8 cellular contexts compared by ENCODE assay signal in the genomic region with DNA sequence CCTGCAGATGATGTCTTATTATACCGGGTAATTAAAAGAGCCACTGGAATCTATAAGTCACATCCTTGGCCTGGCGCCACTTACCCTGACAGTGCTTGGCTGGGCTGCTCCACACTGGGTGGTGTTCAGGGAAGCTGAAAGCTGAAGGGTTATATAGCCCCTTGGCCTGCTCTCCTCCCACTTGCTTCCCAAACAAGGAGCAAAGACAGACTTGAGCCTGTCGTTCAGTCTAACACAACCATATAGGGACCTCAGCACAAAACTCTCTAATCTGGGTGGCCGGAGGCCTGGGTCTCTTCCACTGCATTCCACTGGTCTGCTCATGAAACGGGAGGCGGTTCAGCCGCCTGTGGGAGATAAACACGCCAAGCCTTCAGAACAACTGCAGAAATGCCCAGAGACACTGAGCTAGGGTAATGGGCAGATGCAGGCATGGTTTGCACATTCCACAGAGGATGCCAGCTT. TPM values are rescaled to one million over a fixed set of nuclear protein-coding genes. Genes with fewer than 3 reads are reported as not detected.
DNase-seq lines count a peak whose midpoint lies in the region; ATAC-seq and TF ChIP-seq lines count a peak whose summit lies in the region.
"Had no signal": no experiment of that assay in that cellular context is flagged by ENCODE, and none has a peak within 500 bp of the region (broad histone marks: within the 10 kb centered on the region; RNA-seq: fewer than 3 reads in every experiment).

A gene (minus strand): TSS at position 127 of the 465 bp plus-strand sequence. CDS start 3,843 bp downstream, outside the sequence.

- no peak within 1 kb of the TSS for H4K91ac ChIP-seq in mesenchymal stem cell (ENCODE audit: low read length)

- H3K27me3 ChIP-seq in OCI-LY3 (ENCODE audit: low read depth, low read length) (no peaks in the 10 kb centered on the region), ectodermal cell (ENCODE audit: control insufficient read depth, insufficient read depth, low read length, poor library complexity, severe bottlenecking) (no peaks in the 10 kb centered on the region), mesenchymal stem cell (ENCODE audit: control insufficient read depth in 1 of 2, insufficient read depth in 1 of 2, low read length in 2 of 2) (no peaks in the 10 kb centered on the region), tibial nerve (no peaks in the 10 kb centered on the region)

- peak within 1 kb of the TSS; percentile 67; the same call in 1 of the 2 replicates for H3K27ac ChIP-seq in OCI-LY3 (ENCODE audit: low read length)
- H3K27ac ChIP-seq in ectodermal cell (ENCODE audit: insufficient read depth, low read depth, low read length, poor library complexity, severe bottlenecking), result peak within 1 kb of the TSS; percentile 39
- peak within 1 kb of the TSS; percentile 80 for H3K27ac ChIP-seq in mesenchymal stem cell (ENCODE audit: low read length, poor library complexity, severe bottlenecking)
- H3K27ac ChIP-seq in tibial nerve, result peak within 1 kb of the TSS; percentile 68 to 94 (median 85)

- H3K4me2 ChIP-seq in OCI-LY3 (ENCODE audit: low read length), result peak within 1 kb of the TSS; percentile 64
- peak within 1 kb of the TSS; percentile 4 for H3K4me2 ChIP-seq in mesenchymal stem cell (ENCODE audit: low read length, poor library complexity, severe bottlenecking)

- H3K9ac ChIP-seq in OCI-LY3 (ENCODE audit: low read length), result peak within 1 kb of the TSS; percentile 32; the same call in 1 of the 2 replicates
- peak within 1 kb of the TSS; percentile 58 for H3K9ac ChIP-seq in mesenchymal stem cell (ENCODE audit: low read length)

- 0 out of 2 replicates have a peak within 1 kb of the TSS, but pooled peaks have one; percentile 44 for H2AFZ ChIP-seq in OCI-LY3 (ENCODE audit: low read depth, low read length)
- no peak within 1 kb of the TSS for H2AFZ ChIP-seq in mesenchymal stem cell (ENCODE audit: low read depth, low read length)

- H2BK120ac ChIP-seq in mesenchymal stem cell (ENCODE audit: low read depth, low read length), result peak within 1 kb of the TSS; percentile 69

- TF ChIP-seq EP300 in tibial nerve (IDR thresholded peaks at IDR 0.05), result peak in 1 of 2 donors; percentile 79

- TF ChIP-seq CTCF in OCI-LY3 (IDR thresholded peaks at IDR 0.05; ENCODE audit: low read depth, low read length), result no peak
- TF ChIP-seq CTCF in tibial nerve (IDR thresholded peaks at IDR 0.05), result no peak

- H2BK12ac ChIP-seq in mesenchymal stem cell (ENCODE audit: low read length in 2 of 2), result peak within 1 kb of the TSS; percentile 32 to 61

- H2AK5ac ChIP-seq in mesenchymal stem cell (ENCODE audit: low read length, severe bottlenecking), result no peak within 1 kb of the TSS

- H3K9me3 ChIP-seq in OCI-LY3 (ENCODE audit: insufficient read depth, low read length) (no peaks in the 10 kb centered on the region), ectodermal cell (ENCODE audit: control insufficient read depth, low read length) (no peaks in the 10 kb centered on the region), mesenchymal stem cell (ENCODE audit: control insufficient read depth, low read length) (no peaks in the 10 kb centered on the region), tibial nerve (no peaks in the 10 kb centered on the region)

- peak within 1 kb of the TSS in 1 of 2 experiments; percentile 25 for H3K18ac ChIP-seq in mesenchymal stem cell (ENCODE audit: low read depth in 1 of 2, low read length in 2 of 2)

- TF ChIP-seq POLR2A in tibial nerve (IDR thresholded peaks at IDR 0.05), result peak in 1 of 2 donors; percentile 17

- no peak within 1 kb of the TSS for H2BK15ac ChIP-seq in mesenchymal stem cell (ENCODE audit: low read depth, poor library complexity, severe bottlenecking)

- H3K4me3 ChIP-seq in OCI-LY3 (ENCODE audit: low read length), result peak within 1 kb of the TSS; percentile 43; the same call in 1 of the 2 replicates
- H3K4me3 ChIP-seq in ectodermal cell (ENCODE audit: insufficient read depth, low read depth, low read length), result peak within 1 kb of the TSS; percentile 11
- peak within 1 kb of the TSS in 1 of 2 experiments; percentile 7 for H3K4me3 ChIP-seq in mesenchymal stem cell (ENCODE audit: insufficient read depth in 1 of 2, low read depth in 1 of 2, low read length in 2 of 2)
- peak within 1 kb of the TSS in 2 of 4 donors; percentile 21 to 29 for H3K4me3 ChIP-seq in tibial nerve

- no peak within 1 kb of the TSS for H2BK5ac ChIP-seq in mesenchymal stem cell (ENCODE audit: low read depth, low read length, poor library complexity, severe bottlenecking)

- H3K14ac ChIP-seq in mesenchymal stem cell (ENCODE audit: low read length in 2 of 2), result no peak within 1 kb of the TSS

- 84% methylated on average over 8 of the region's 8 CpGs for WGBS in ectodermal cell, 2 experiments
- WGBS in mesenchymal stem cell, result 53% methylated on average over 8 of the region's 8 CpGs
- WGBS in tibial nerve, 2 donors, result 51 to 55% methylated on average over 8 of the region's 8 CpGs

- no peak for ATAC-seq in HG03457 (IDR thresholded peaks at IDR 0.05; ENCODE audit: unreplicated experiment)

- H3K4ac ChIP-seq in mesenchymal stem cell (ENCODE audit: low read depth in 1 of 2, low read length in 2 of 2), result no peak within 1 kb of the TSS

- no peaks in the 10 kb centered on the region for H3K79me2 ChIP-seq in OCI-LY3 (ENCODE audit: low read length)

- H3K4me1 ChIP-seq in OCI-LY3 (ENCODE audit: low read length) (peaks cover 30% of the 10 kb centered on the region), ectodermal cell (ENCODE audit: control insufficient read depth, insufficient read depth, low read length) (peaks cover 14% of the 10 kb centered on the region), mesenchymal stem cell (ENCODE audit: control insufficient read depth, insufficient read depth, low read depth, low read length) (peaks cover 6% of the 10 kb centered on the region), tibial nerve (peaks cover 0 to 32% (median 9%) of the 10 kb centered on the region in 4 donors)

- peaks cover 2% of the 10 kb centered on the region for H3K79me1 ChIP-seq in mesenchymal stem cell (replicated peaks; ENCODE audit: low read length, poor library complexity, severe bottlenecking)

- no peak within 1 kb of the TSS for H3K23ac ChIP-seq in mesenchymal stem cell (ENCODE audit: low read length in 2 of 2)

- H3K36me3 ChIP-seq in OCI-LY3 (replicated peaks; ENCODE audit: low read depth, low read length), result no peaks in the 10 kb centered on the region
- H3K36me3 ChIP-seq in ectodermal cell (ENCODE audit: control insufficient read depth, insufficient read depth, low read length), result no peaks in the 10 kb centered on the region
- H3K36me3 ChIP-seq in mesenchymal stem cell (ENCODE audit: control insufficient read depth in 1 of 2, insufficient read depth in 2 of 2, low read depth in 1 of 2, low read length in 2 of 2), result peaks cover 0 to 5% of the 10 kb centered on the region in 2 experiments
- H3K36me3 ChIP-seq in tibial nerve, result no peaks in the 10 kb centered on the region

- DNase-seq in mesenchymal stem cell (peak; percentile 64), tibial nerve (ENCODE audit: low spot score in 2 of 2) (peak in 1 of 2 donors; percentile 38), NCI-H128 (lab: John Stamatoyannopoulos, UW; ENCODE audit: unreplicated experiment) (no peak)
- no peak for DNase-seq in stimulated activated naive CD4-positive, alpha-beta T cell treated with Interleukin-2 at 50 U/mL for 16 hours (lab: John Stamatoyannopoulos, UW)
- DNase-seq: NCI-H1048 had no signal

- no peaks in the 10 kb centered on the region for H4K20me1 ChIP-seq in OCI-LY3 (ENCODE audit: insufficient read depth, low read length)

- peak within 1 kb of the TSS; percentile 79 for H4K8ac ChIP-seq in mesenchymal stem cell (ENCODE audit: low read length)

RNA-seq across cellular contexts. Expression of the gene that starts here (rescaled TPM):
- polyA plus RNA-seq in ectodermal cell (2013, experiment 1 of 4), result 138 TPM
- 125 TPM for polyA plus RNA-seq in ectodermal cell (2013, experiment 2 of 4)
- 96.7 TPM for polyA plus RNA-seq in ectodermal cell (2013, experiment 3 of 4)
- polyA plus RNA-seq in ectodermal cell (2013, experiment 4 of 4), result 101 TPM
- 390 TPM for polyA plus RNA-seq in mesenchymal stem cell (2013, experiment 1 of 2)
- 385 TPM for polyA plus RNA-seq in mesenchymal stem cell (2013, experiment 2 of 2)
- total RNA-seq in tibial nerve, result 100 to 1,000 TPM; 340 to 708 (median 458) TPM
